ENCODE assay signal across 1 cellular context in the genomic region with DNA sequence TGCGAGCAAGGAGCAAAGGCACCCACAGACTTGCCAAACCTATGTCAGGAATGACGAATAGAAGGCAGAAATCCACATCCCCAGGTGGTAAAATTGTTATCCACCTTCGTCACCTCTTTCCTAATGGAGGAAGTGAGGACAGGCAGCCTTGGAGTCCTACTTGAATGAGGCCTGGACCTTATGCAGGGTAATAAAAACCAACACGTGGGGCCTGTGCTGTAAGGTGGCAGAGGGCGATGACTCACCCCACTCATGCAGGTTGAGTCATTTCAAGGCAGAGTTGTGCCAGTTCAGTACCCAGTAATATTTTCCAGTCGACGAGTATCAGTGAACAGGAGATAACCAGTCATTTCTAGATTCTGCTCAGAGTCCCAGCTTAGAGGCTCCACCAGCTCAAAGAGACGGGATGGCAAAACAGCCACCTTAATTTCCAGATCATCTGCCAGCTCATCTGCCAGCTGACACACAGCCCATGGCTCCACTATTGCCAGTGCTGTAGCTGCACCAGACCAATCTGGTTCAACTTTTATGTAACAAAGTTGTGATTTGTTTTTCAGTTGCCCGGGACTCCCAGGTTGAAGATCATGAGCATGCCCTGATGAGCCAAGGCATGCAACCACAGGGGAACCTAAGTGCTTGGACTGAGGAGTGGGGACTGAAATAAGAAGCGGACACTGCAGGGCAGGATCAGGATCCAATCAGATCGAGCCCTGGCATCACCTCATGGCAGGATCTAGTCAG.
TF ChIP-seq lines count a peak whose summit lies in the region.

No MANE protein-coding gene starts in this region.

TF ChIP-seq in HepG2, 621 proteins besides CTCF, POLR2A, EP300 and RAD21:
- TF ChIP-seq, protein P1, sequence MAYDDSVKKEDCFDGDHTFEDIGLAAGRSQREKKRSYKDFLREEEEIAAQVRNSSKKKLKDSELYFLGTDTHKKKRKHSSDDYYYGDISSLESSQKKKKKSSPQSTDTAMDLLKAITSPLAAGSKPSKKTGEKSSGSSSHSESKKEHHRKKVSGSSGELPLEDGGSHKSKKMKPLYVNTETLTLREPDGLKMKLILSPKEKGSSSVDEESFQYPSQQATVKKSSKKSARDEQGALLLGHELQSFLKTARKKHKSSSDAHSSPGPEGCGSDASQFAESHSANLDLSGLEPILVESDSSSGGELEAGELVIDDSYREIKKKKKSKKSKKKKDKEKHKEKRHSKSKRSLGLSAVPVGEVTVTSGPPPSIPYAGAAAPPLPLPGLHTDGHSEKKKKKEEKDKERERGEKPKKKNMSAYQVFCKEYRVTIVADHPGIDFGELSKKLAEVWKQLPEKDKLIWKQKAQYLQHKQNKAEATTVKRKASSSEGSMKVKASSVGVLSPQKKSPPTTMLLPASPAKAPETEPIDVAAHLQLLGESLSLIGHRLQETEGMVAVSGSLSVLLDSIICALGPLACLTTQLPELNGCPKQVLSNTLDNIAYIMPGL (CRISPR knock-in tag; IDR thresholded peaks at IDR 0.05; ENCODE audit: borderline replicate concordance in 1 of 2, low read depth in 1 of 2), result no peak
- TF ChIP-seq FOSL2 (CRISPR knock-in tag; IDR thresholded peaks at IDR 0.05) (peak; percentile 91), RARG (CRISPR knock-in tag; IDR thresholded peaks at IDR 0.05; ENCODE audit: low read depth) (no peak), TBX3 (IDR thresholded peaks at IDR 0.05; ENCODE audit: borderline replicate concordance) (no peak)
